8 cellular contexts compared by ENCODE assay signal in genomic region chr9:33623658-33624586, GRCh38.
DNase-seq lines count a peak whose midpoint lies in the region; ATAC-seq and TF ChIP-seq lines count a peak whose summit lies in the region.

No MANE protein-coding gene starts in this region.

- H3K27me3 ChIP-seq in BJ (ENCODE audit: control insufficient read depth, insufficient read depth, low read length) (no peaks in the 10 kb centered on the region), testis (no peaks in the 10 kb centered on the region)

- no peak for TF ChIP-seq POLR2A in testis (IDR thresholded peaks at IDR 0.05)

- TF ChIP-seq CTCF in BJ (IDR thresholded peaks at IDR 0.05; ENCODE audit: insufficient read depth, low read depth, low read length) (peak; percentile 85), testis (IDR thresholded peaks at IDR 0.05) (peak; percentile 74 to 84 (median 82))

- intact Hi-C loops in testis (cut with DNase I; ENCODE audit: low total_unique reads) = loop anchor here (5.0 kb wide), 1 partner anchor 98 kb away; no protein-coding TSS in a partner anchor

- in situ Hi-C loops in KBM-7 (cut with MboI; ENCODE audit: low pct_unique_long_range_greater_than_20kb, low sequenced_read_pairs) = no loop called here

- CTCF ChIA-PET in BJ (lab: Yijun Ruan, JAX) = interaction anchor here (0.6 to 11.4 kb wide), 29 partner anchors 11 to 756 kb away, joined by 3 to 276 read pairs (median 3); no protein-coding TSS in a partner anchor

- no peaks in the 10 kb centered on the region for H3K36me3 ChIP-seq in BJ (ENCODE audit: control insufficient read depth, insufficient read depth, low read length)
- no peaks in the 10 kb centered on the region for H3K36me3 ChIP-seq in testis (ENCODE audit: low read depth, missing control alignments)

- H3K27ac ChIP-seq in testis = no peak overlapping the region

- no peaks in the 10 kb centered on the region for H3K4me1 ChIP-seq in testis

- no peak overlapping the region for H3K4me3 ChIP-seq in BJ (ENCODE audit: low read depth, low read length)
- H3K4me3 ChIP-seq in testis = no peak overlapping the region

- DNase-seq in BJ (ENCODE audit: low read depth) (peak; percentile 8), KBM-7 (peak; percentile 89), RKO (ENCODE audit: low spot score) (peak; percentile 73), activated T-helper 1 cell treated with Interleukin-2 at 50 U/mL for 16 hours (ENCODE audit: low read depth) (peak; percentile 47), fibroblast of the conjunctiva (ENCODE audit: low read depth) (peak; percentile 50), non-pigmented ciliary epithelial cell (ENCODE audit: low read depth) (peak; percentile 27), testis (peak; percentile 80)

- peak; percentile 89 for ATAC-seq in GM19043 (IDR thresholded peaks at IDR 0.05; ENCODE audit: low read depth, unreplicated experiment)

- POLR2A ChIA-PET in BJ (lab: Charles Lee) = no interaction called here

- 14 to 20% methylated on average over 19 to 20 of the region's 20 CpGs for WGBS in testis, 2 donors

- no peaks in the 10 kb centered on the region for H3K9me3 ChIP-seq in testis

Comparison
In these comparisons a context has a peak if more than half of its experiments do, and no peak if none do; other contexts are left out.
1. DNase-seq: peak in every context shown above with its lines; median percentile 89 in KBM-7; 80 in testis; 73 in RKO; 50 in fibroblast of the conjunctiva; 47 in activated T-helper 1 cell treated with Interleukin-2 at 50 U/mL for 16 hours; 27 in non-pigmented ciliary epithelial cell; 8 in BJ.